ENCODE assay signal across 26 cellular contexts in the genomic region with DNA sequence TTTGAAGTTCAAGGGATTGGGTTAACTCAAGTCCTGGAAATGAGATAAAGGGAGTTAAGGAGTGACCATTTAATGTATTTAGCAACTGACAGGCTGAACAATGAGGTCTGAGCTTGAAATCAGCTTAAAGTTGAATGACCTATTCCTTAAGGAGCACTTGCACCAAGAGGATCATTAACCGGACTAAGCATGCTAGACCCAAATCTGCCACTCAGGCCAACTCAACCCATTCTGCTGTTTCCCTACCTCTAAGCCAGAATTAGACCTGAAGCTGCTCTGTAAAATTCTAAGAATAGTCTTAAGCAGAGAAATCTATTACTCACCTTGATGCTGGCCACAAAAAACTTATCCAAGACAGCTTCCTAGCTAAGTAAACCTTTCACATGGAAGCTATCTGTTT. TPM values are rescaled to one million over a fixed set of nuclear protein-coding genes. Genes with fewer than 3 reads are reported as not detected.
DNase-seq lines count a peak whose midpoint lies in the region; ATAC-seq and TF ChIP-seq lines count a peak whose summit lies in the region.
"Had no signal": no experiment of that assay in that cellular context is flagged by ENCODE, and none has a peak within 500 bp of the region (broad histone marks: within the 10 kb centered on the region; RNA-seq: fewer than 3 reads in every experiment).

No MANE protein-coding gene starts in this region.

- BruUV-seq in Caco-2 (replicated peaks; lab: Mats Ljungman, UMichigan) = no TSS peak
- no TSS peak for BruUV-seq in Panc1 (replicated peaks; lab: Mats Ljungman, UMichigan)

- H3K27ac Mint-ChIP-seq in Caco-2 (ENCODE audit: unreplicated experiment) (peak overlapping the region; percentile 53), glutamatergic neuron (ENCODE audit: unreplicated experiment) (peak overlapping the region; percentile 91), progenitor cell of endocrine pancreas (peak overlapping the region; percentile 22)
- H3K27ac Mint-ChIP-seq: activated CD4-positive, alpha-beta memory T cell treated with anti-CD3 and anti-CD28 coated beads for 36 hours; activated naive CD4-positive, alpha-beta T cell treated with anti-CD3 and anti-CD28 coated beads, Interleukin-2, amount 10 ng/mL, durations not matched to agents 7 days and 5 days; immature natural killer cell; naive B cell had no signal

- peak overlapping the region; percentile 60 for H3K27ac ChIP-seq in Panc1 (ENCODE audit: low read length)
- H3K27ac ChIP-seq: cardiac muscle cell had no signal

- H3K27me3 ChIP-seq in Caco-2 (replicated peaks; ENCODE audit: control insufficient read depth, insufficient read depth, low read length) (no peaks in the 10 kb centered on the region), Panc1 (ENCODE audit: control insufficient read depth, insufficient read depth, low read length) (no peaks in the 10 kb centered on the region)
- H3K27me3 ChIP-seq: cardiac muscle cell, esophagus muscularis mucosa, gastrocnemius medialis had no signal

- H3K36me3 ChIP-seq in Caco-2 (ENCODE audit: control insufficient read depth, insufficient read depth, low read length) = no peaks in the 10 kb centered on the region
- no peaks in the 10 kb centered on the region for H3K36me3 ChIP-seq in Panc1 (ENCODE audit: control insufficient read depth, insufficient read depth, low read length)
- H3K36me3 ChIP-seq: cardiac muscle cell, esophagus muscularis mucosa, gastrocnemius medialis had no signal

- DNase-seq in Caco-2 (no peak), Panc1 (ENCODE audit: low read depth, low spot score) (no peak), glutamatergic neuron (no peak), progenitor cell of endocrine pancreas (ENCODE audit: low spot score, unreplicated experiment) (no peak), AML-193 (lab: John Stamatoyannopoulos, UW) (no peak), OCI-M2 (lab: John Stamatoyannopoulos, UW; ENCODE audit: unreplicated experiment) (no peak)
- DNase-seq: activated CD4-positive, alpha-beta memory T cell treated with anti-CD3 and anti-CD28 coated beads for 36 hours; activated CD4-positive, CD25-positive, alpha-beta regulatory T cell treated with anti-CD3 and anti-CD28 coated beads, Interleukin-2, amount 50 U/mL, for 72 hours; activated CD8-positive, alpha-beta memory T cell treated with anti-CD3 and anti-CD28 coated beads, Interleukin-2, amount 50 U/mL, for 4 hours; activated naive CD4-positive, alpha-beta T cell treated with anti-CD3 and anti-CD28 coated beads, Interleukin-2, amount 10 ng/mL, durations not matched to agents 7 days and 5 days; amygdala; CD4-positive, CD25-positive, alpha-beta regulatory T cell; cortex of kidney; gastrocnemius medialis; hypothalamus; immature natural killer cell; naive B cell; NCI-H1092; NCI-H187; NCI-H524 treated with DMSO at 0.1 percent for 48 hours; stimulated activated CD4-positive, alpha-beta T cell treated with anti-CD3 and anti-CD28 coated beads, Interleukin-4, amount 100 ng/mL, for 1 hour had no signal

- CTCF ChIA-PET in Caco-2 (lab: Charles Lee) (interaction anchor here (0.6 to 1.7 kb wide), 5 partner anchors 22 to 72 kb away, joined by 3 to 6 read pairs (median 3); no protein-coding TSS in a partner anchor), Panc1 (lab: Charles Lee) (interaction anchor here (0.6 kb wide), 1 partner anchor 150 kb away, joined by 3 read pairs; no protein-coding TSS in a partner anchor)

- no peaks in the 10 kb centered on the region for H3K9me3 Mint-ChIP-seq in Caco-2 (ENCODE audit: unreplicated experiment)
- peaks cover 2% of the 10 kb centered on the region for H3K9me3 Mint-ChIP-seq in glutamatergic neuron (ENCODE audit: unreplicated experiment)
- H3K9me3 Mint-ChIP-seq in progenitor cell of endocrine pancreas (ENCODE audit: low read depth) = no peaks in the 10 kb centered on the region
- H3K9me3 Mint-ChIP-seq: activated CD4-positive, alpha-beta memory T cell treated with anti-CD3 and anti-CD28 coated beads for 36 hours; activated naive CD4-positive, alpha-beta T cell treated with anti-CD3 and anti-CD28 coated beads, Interleukin-2, amount 10 ng/mL, durations not matched to agents 7 days and 5 days; CD4-positive, CD25-positive, alpha-beta regulatory T cell; IgD-negative memory B cell; immature natural killer cell; naive B cell had no signal

- no peaks in the 10 kb centered on the region for H3K9me3 ChIP-seq in Caco-2
- no peaks in the 10 kb centered on the region for H3K9me3 ChIP-seq in Panc1 (ENCODE audit: control insufficient read depth, insufficient read depth, low read depth, low read length)
- H3K9me3 ChIP-seq: esophagus muscularis mucosa, gastrocnemius medialis had no signal

- peaks cover 63% of the 10 kb centered on the region for H3K4me1 Mint-ChIP-seq in Caco-2 (ENCODE audit: low read depth, unreplicated experiment)
- H3K4me1 Mint-ChIP-seq in glutamatergic neuron (ENCODE audit: low read depth, unreplicated experiment) = peaks cover 39% of the 10 kb centered on the region
- H3K4me1 Mint-ChIP-seq in progenitor cell of endocrine pancreas (ENCODE audit: low read depth) = peaks cover 31% of the 10 kb centered on the region

- H3K4me3 ChIP-seq in Caco-2 (ENCODE audit: low read depth, low read length) (no peak overlapping the region), Panc1 (ENCODE audit: low read depth in 2 of 2, low read length in 2 of 2) (no peak overlapping the region)
- H3K4me3 ChIP-seq: cardiac muscle cell, esophagus muscularis mucosa, gastrocnemius medialis had no signal

- in situ Hi-C loops in Panc1 (cut with HindIII; ENCODE audit: low pct_unique_long_range_greater_than_20kb, low sequenced_read_pairs) = no loop called here

- H3K36me3 Mint-ChIP-seq in Caco-2 (ENCODE audit: insufficient read depth, unreplicated experiment) (peaks cover 19% of the 10 kb centered on the region), glutamatergic neuron (ENCODE audit: unreplicated experiment) (no peaks in the 10 kb centered on the region), progenitor cell of endocrine pancreas (ENCODE audit: insufficient read depth) (no peaks in the 10 kb centered on the region)
- H3K36me3 Mint-ChIP-seq: activated CD4-positive, alpha-beta memory T cell treated with anti-CD3 and anti-CD28 coated beads for 36 hours; CD4-positive, CD25-positive, alpha-beta regulatory T cell; immature natural killer cell had no signal

- no peak for TF ChIP-seq CTCF in Caco-2 (IDR thresholded peaks at IDR 0.05; ENCODE audit: insufficient read depth in 1 of 2, low read depth in 1 of 2, low read length in 1 of 2, severe bottlenecking in 1 of 2, unreplicated experiment in 1 of 2)
- TF ChIP-seq CTCF in Panc1 (IDR thresholded peaks at IDR 0.05) = no peak
- no peak for TF ChIP-seq CTCF in glutamatergic neuron (IDR thresholded peaks at IDR 0.05; ENCODE audit: partially characterized antibody, unreplicated experiment)
- TF ChIP-seq CTCF in progenitor cell of endocrine pancreas (IDR thresholded peaks at IDR 0.05; ENCODE audit: unreplicated experiment) = no peak

- H3K4me3 Mint-ChIP-seq in Caco-2 (ENCODE audit: unreplicated experiment) = no peak overlapping the region
- peak overlapping the region; percentile 73 for H3K4me3 Mint-ChIP-seq in glutamatergic neuron (ENCODE audit: unreplicated experiment)
- H3K4me3 Mint-ChIP-seq in progenitor cell of endocrine pancreas (ENCODE audit: low read depth) = no peak overlapping the region
- H3K4me3 Mint-ChIP-seq: activated CD4-positive, alpha-beta memory T cell treated with anti-CD3 and anti-CD28 coated beads for 36 hours; activated naive CD4-positive, alpha-beta T cell treated with anti-CD3 and anti-CD28 coated beads, Interleukin-2, amount 10 ng/mL, durations not matched to agents 7 days and 5 days; CD4-positive, CD25-positive, alpha-beta regulatory T cell; IgD-negative memory B cell; immature natural killer cell; naive B cell had no signal

- POLR2A ChIA-PET in Caco-2 (lab: Charles Lee) = no interaction called here
- POLR2A ChIA-PET in Panc1 (lab: Charles Lee) = no interaction called here

- no peak for ATAC-seq in Panc1
- no peak for ATAC-seq in HG03139 (IDR thresholded peaks at IDR 0.05; ENCODE audit: unreplicated experiment)
- ATAC-seq in GM18498 (IDR thresholded peaks at IDR 0.05; ENCODE audit: unreplicated experiment) = no peak
- ATAC-seq: gastrocnemius medialis had no signal

- H3K27me3 Mint-ChIP-seq in Caco-2 (ENCODE audit: insufficient read depth, unreplicated experiment) (no peaks in the 10 kb centered on the region), glutamatergic neuron (ENCODE audit: unreplicated experiment) (no peaks in the 10 kb centered on the region), progenitor cell of endocrine pancreas (no peaks in the 10 kb centered on the region)
- H3K27me3 Mint-ChIP-seq: activated naive CD4-positive, alpha-beta T cell treated with anti-CD3 and anti-CD28 coated beads, Interleukin-2, amount 10 ng/mL, durations not matched to agents 7 days and 5 days; CD4-positive, CD25-positive, alpha-beta regulatory T cell had no signal

- intact Hi-C loops in Caco-2 (cut with micrococcal nuclease; ENCODE audit: unreplicated experiment) (loop anchor here (1.0 to 2.0 kb wide), 3 partner anchors 9 to 60 kb away; partner anchors contain the start of gene SPRED2), Panc1 (cut with micrococcal nuclease; ENCODE audit: unreplicated experiment) (no loop called here)

- H3K4me1 ChIP-seq in Caco-2 = peaks cover 47% of the 10 kb centered on the region
- H3K4me1 ChIP-seq in Panc1 (ENCODE audit: control insufficient read depth, insufficient read depth, low read length) = peaks cover 81% of the 10 kb centered on the region

RNA-seq across cellular contexts. Expression of gene SPRED2, which starts 59.8 kb away (rescaled TPM):
- total RNA-seq in Caco-2 (2022) = 49.9 and 55.3 TPM in 2 replicates
- 60.1 TPM for total RNA-seq in Panc1 (2021; ENCODE audit: unreplicated experiment)
- polyA plus RNA-seq in Panc1 (2012; ENCODE audit: insufficient read length) = 61.0 TPM
- total RNA-seq in glutamatergic neuron (ENCODE audit: unreplicated experiment) = 54.5 TPM
- total RNA-seq in progenitor cell of endocrine pancreas = 36.6 and 38.6 TPM in 2 replicates

Comparison
In these comparisons a context has a peak if more than half of its experiments do, and no peak if none do; other contexts are left out.
1. H3K27ac Mint-ChIP-seq: peak in every context shown above with its lines; median percentile 91 in glutamatergic neuron; 53 in Caco-2; 22 in progenitor cell of endocrine pancreas.